Comparison of ENCODE assay signal across 1 cellular context in the genomic region with DNA sequence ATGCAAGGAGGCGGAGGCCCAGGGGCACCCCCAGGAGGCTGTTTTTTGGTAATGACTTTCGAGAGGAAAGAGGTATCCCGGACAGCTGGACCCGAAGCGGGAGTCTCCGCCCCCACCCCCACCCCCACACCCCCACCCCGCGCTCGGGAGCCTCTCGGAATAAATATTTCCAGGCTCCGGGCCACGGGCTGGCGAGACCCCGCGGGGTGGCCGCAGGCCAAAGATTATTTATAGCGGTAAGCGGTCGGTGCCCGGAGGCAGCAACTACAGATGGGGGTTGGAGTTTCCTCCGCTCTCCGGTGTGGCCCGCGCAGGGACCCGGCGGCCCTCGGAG.
TF ChIP-seq lines count a peak whose summit lies in the region.

No MANE protein-coding gene starts in this region.

TF ChIP-seq in HepG2, 621 proteins besides CTCF, POLR2A, EP300 and RAD21:
- 0 out of 2 replicates have a peak, but pooled peaks have one; percentile 33 for TF ChIP-seq ZNF747 (CRISPR knock-in tag; IDR thresholded peaks at IDR 0.05; ENCODE audit: borderline replicate concordance)
- TF ChIP-seq, protein P1, sequence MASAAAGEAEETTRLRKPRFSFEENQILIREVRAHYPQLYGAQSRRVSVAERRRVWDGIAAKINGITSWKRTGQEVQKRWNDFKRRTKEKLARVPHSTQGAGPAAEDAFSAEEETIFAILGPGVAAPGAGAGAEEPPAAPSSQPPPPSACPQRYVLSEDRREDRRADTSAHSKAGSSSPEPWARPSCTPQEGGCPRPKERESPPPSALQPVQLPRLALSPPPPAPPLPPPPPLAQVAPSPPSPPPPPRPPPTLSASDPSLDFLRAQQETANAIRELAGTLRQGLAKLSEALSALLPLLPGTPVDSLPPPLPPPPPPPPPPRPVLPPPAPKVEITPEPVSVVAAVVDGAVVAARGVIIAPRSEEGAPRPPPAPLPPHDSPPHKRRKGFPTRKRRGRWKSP (CRISPR knock-in tag; IDR thresholded peaks at IDR 0.05), result no peak
